Comparison of ENCODE assay signal across 8 cellular contexts in the genomic region with DNA sequence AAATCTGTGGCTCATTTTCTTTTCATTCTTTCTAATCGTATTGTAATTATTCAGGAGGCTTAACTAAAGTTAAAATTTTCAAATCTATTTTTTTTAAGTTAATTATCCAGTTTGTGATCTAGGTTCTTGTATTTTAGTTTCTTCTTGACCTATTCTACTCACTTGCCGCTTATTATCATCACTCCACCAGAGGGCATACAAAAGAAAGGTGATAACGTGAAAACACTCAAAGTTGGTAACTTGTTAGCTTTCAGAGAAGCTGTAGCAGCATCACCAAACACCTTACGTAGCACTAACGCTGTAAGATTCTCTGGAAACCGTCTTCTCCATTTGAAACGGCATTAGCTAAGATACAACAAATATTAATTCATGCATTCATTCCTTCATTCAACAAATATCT. TPM values are rescaled to one million over a fixed set of nuclear protein-coding genes. Genes with fewer than 3 reads are reported as not detected.
DNase-seq lines count a peak whose midpoint lies in the region; ATAC-seq and TF ChIP-seq lines count a peak whose summit lies in the region.

No MANE protein-coding gene starts in this region.

- no peaks in the 10 kb centered on the region for H3K27me3 ChIP-seq in heart right ventricle

- H3K4me1 ChIP-seq in heart right ventricle, result peaks cover 0 to 44% (median 35%) of the 10 kb centered on the region in 9 donors

- TF ChIP-seq CTCF in heart right ventricle (IDR thresholded peaks at IDR 0.05), result peak in 8 of 9 donors; percentile 15 to 54 (median 46)

- ATAC-seq in heart right ventricle (no peak), left ventricle myocardium superior (no peak), GM18870 (IDR thresholded peaks at IDR 0.05; ENCODE audit: unreplicated experiment) (no peak)

- 46 to 60% methylated on average over 7 of the region's 7 CpGs for WGBS in heart right ventricle, 2 donors

- H3K27ac ChIP-seq in heart right ventricle, result no peak overlapping the region

- peaks cover 0 to 16% (median 0%) of the 10 kb centered on the region in 9 donors for H3K36me3 ChIP-seq in heart right ventricle

- DNase-seq in heart right ventricle (no peak), left ventricle myocardium superior (no peak), NOMO-1 treated with dmso at 0.1 percent for 144 hours (lab: John Stamatoyannopoulos, UW; ENCODE audit: unreplicated experiment) (peak; percentile 3), erythroblast (lab: John Stamatoyannopoulos, UW) (peak; percentile 21 to 30), SHP77 treated with DMSO at 0.1 percent for 48 hours (lab: John Stamatoyannopoulos, UW) (no peak), mucosa of gallbladder (ENCODE audit: low spot score) (no peak), T1000 (lab: John Stamatoyannopoulos, UW) (no peak)

- no peaks in the 10 kb centered on the region for H3K9me3 ChIP-seq in heart right ventricle

- no peak overlapping the region for H3K4me3 ChIP-seq in heart right ventricle

- TF ChIP-seq POLR2A in erythroblast (IDR thresholded peaks at IDR 0.05; ENCODE audit: low read length), result no peak

- intact Hi-C loops in heart right ventricle (cut with DNase I), result loop anchor here in 1 of 10 donors (5.0 kb wide), 1 partner anchor 116 kb away; the partner anchor contains the start of gene ACTL6A
- intact Hi-C loops in left ventricle myocardium superior (cut with micrococcal nuclease), result no loop called here

RNA-seq across cellular contexts. Expression of gene GNB4, which starts 4.8 kb away (rescaled TPM):
- total RNA-seq in heart right ventricle, result 10 to 100 TPM; 12.4 to 48.2 (median 13.4) TPM
- 1 to 10 TPM; 6.6 to 8.3 TPM for polyA plus RNA-seq in heart right ventricle
- 16.3 TPM for total RNA-seq in left ventricle myocardium superior
- total RNA-seq in mucosa of gallbladder, result 14.5 TPM

Comparison
In these comparisons a context has a peak if more than half of its experiments do, and no peak if none do; other contexts are left out.
1. DNase-seq: peak in NOMO-1 treated with dmso at 0.1 percent for 144 hours (single experiment) and erythroblast (2 of 2); none in heart right ventricle (0 of 2), left ventricle myocardium superior (single experiment), SHP77 treated with DMSO at 0.1 percent for 48 hours (single experiment), mucosa of gallbladder (single experiment) and T1000 (single experiment).